ENCODE assay signal across 9 cellular contexts in the genomic region with DNA sequence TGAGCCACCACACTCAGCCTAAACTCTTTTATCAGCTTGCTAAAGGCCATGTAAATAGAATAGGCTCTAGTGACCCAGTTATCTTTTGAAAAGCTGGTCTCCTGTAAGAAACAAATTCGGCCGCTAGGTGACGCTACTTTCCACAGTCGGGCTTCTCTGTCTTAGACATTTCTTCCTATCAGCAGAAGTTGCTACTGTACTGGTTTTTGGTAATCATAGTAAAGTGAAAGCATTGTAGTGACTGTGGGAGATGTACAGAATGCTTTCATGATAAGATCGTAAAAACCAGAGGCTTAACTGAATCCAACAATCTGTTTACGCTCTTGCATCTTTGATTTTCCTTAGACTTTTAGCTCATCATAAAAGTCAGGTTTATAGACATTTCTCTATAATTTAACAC.
DNase-seq lines count a peak whose midpoint lies in the region; ATAC-seq and TF ChIP-seq lines count a peak whose summit lies in the region.
"Had no signal": no experiment of that assay in that cellular context is flagged by ENCODE, and none has a peak within 500 bp of the region (broad histone marks: within the 10 kb centered on the region; RNA-seq: fewer than 3 reads in every experiment).

No MANE protein-coding gene starts in this region.

- H3K9me3 Mint-ChIP-seq in activated CD4-positive, alpha-beta T cell treated with anti-CD3 and anti-CD28 coated beads for 36 hours (ENCODE audit: low read depth), result no peaks in the 10 kb centered on the region
- no peaks in the 10 kb centered on the region for H3K9me3 Mint-ChIP-seq in mesothelial cell of epicardium
- no peaks in the 10 kb centered on the region for H3K9me3 Mint-ChIP-seq in stimulated activated memory B cell treated with anti-CD40 and anti-IgM and Interleukin-4, amounts not matched to agents 10 μg/mL and 1 μg/mL and 100 μg/mL, for 72 hours
- H3K9me3 Mint-ChIP-seq: IgD-negative memory B cell had no signal

- POLR2A ChIA-PET in activated CD4-positive, alpha-beta T cell treated with anti-CD3 and anti-CD28 coated beads for 36 hours (lab: Charles Lee), result interaction anchor here (0.7 to 1.2 kb wide), 2 partner anchors 95 to 119 kb away, joined by 3 to 4 read pairs; no protein-coding TSS in a partner anchor

- peak; percentile 96 for ATAC-seq in GM18511 (IDR thresholded peaks at IDR 0.05; ENCODE audit: unreplicated experiment)
- ATAC-seq in HG03025 (IDR thresholded peaks at IDR 0.05; ENCODE audit: low FRiP score, unreplicated experiment), result peak; percentile 94
- peak; percentile 83 for ATAC-seq in activated CD4-positive, alpha-beta T cell treated with anti-CD3 and anti-CD28 coated beads for 36 hours
- ATAC-seq in stimulated activated memory B cell treated with anti-CD40 and anti-IgM and Interleukin-4, amounts not matched to agents 10 μg/mL and 1 μg/mL and 100 μg/mL, for 72 hours, result peak; percentile 55

- intact Hi-C loops in activated CD4-positive, alpha-beta T cell treated with anti-CD3 and anti-CD28 coated beads for 36 hours (cut with DNase I, micrococcal nuclease), result loop anchor here (1.0 to 10.0 kb wide), 7 partner anchors 46 to 921 kb away; a partner anchor contains a TSS

- DNase-seq in AG09309 (ENCODE audit: low read depth), result peak; percentile 17
- peak; percentile 51 for DNase-seq in NCI-H2196 (lab: John Stamatoyannopoulos, UW; ENCODE audit: unreplicated experiment)
- peak; percentile 86 for DNase-seq in activated CD4-positive, alpha-beta T cell treated with anti-CD3 and anti-CD28 coated beads for 36 hours
- peak; percentile 66 for DNase-seq in dermis blood vessel endothelial cell
- DNase-seq in mesothelial cell of epicardium (ENCODE audit: low spot score in 2 of 2, unreplicated experiment in 2 of 2), result peak in 1 of 2 experiments; percentile 73

- no peaks in the 10 kb centered on the region for H3K27me3 Mint-ChIP-seq in activated CD4-positive, alpha-beta T cell treated with anti-CD3 and anti-CD28 coated beads for 36 hours
- H3K27me3 Mint-ChIP-seq in mesothelial cell of epicardium (ENCODE audit: low read depth), result peaks cover 6% of the 10 kb centered on the region
- no peaks in the 10 kb centered on the region for H3K27me3 Mint-ChIP-seq in stimulated activated memory B cell treated with anti-CD40 and anti-IgM and Interleukin-4, amounts not matched to agents 10 μg/mL and 1 μg/mL and 100 μg/mL, for 72 hours
- H3K27me3 Mint-ChIP-seq: IgD-negative memory B cell had no signal

- H3K36me3 Mint-ChIP-seq in activated CD4-positive, alpha-beta T cell treated with anti-CD3 and anti-CD28 coated beads for 36 hours (ENCODE audit: low read depth), result peaks cover 7% of the 10 kb centered on the region
- no peaks in the 10 kb centered on the region for H3K36me3 Mint-ChIP-seq in mesothelial cell of epicardium
- H3K36me3 Mint-ChIP-seq in stimulated activated memory B cell treated with anti-CD40 and anti-IgM and Interleukin-4, amounts not matched to agents 10 μg/mL and 1 μg/mL and 100 μg/mL, for 72 hours, result no peaks in the 10 kb centered on the region
- H3K36me3 Mint-ChIP-seq: IgD-negative memory B cell had no signal

- peak; percentile 70 for TF ChIP-seq CTCF in AG09309 (IDR thresholded peaks at IDR 0.05; ENCODE audit: control insufficient read depth, insufficient read depth, low read depth, low read length, missing control alignments)
- peak; percentile 83 for TF ChIP-seq CTCF in mesothelial cell of epicardium (IDR thresholded peaks at IDR 0.05; ENCODE audit: unreplicated experiment)

- no peak overlapping the region for H3K4me3 ChIP-seq in AG09309 (ENCODE audit: control insufficient read depth, low read depth, low read length)

- peaks cover 17% of the 10 kb centered on the region for H3K4me1 Mint-ChIP-seq in activated CD4-positive, alpha-beta T cell treated with anti-CD3 and anti-CD28 coated beads for 36 hours
- H3K4me1 Mint-ChIP-seq in mesothelial cell of epicardium, result no peaks in the 10 kb centered on the region
- no peaks in the 10 kb centered on the region for H3K4me1 Mint-ChIP-seq in stimulated activated memory B cell treated with anti-CD40 and anti-IgM and Interleukin-4, amounts not matched to agents 10 μg/mL and 1 μg/mL and 100 μg/mL, for 72 hours

- H3K4me3 Mint-ChIP-seq in activated CD4-positive, alpha-beta T cell treated with anti-CD3 and anti-CD28 coated beads for 36 hours, result no peak overlapping the region
- no peak overlapping the region for H3K4me3 Mint-ChIP-seq in mesothelial cell of epicardium
- H3K4me3 Mint-ChIP-seq in stimulated activated memory B cell treated with anti-CD40 and anti-IgM and Interleukin-4, amounts not matched to agents 10 μg/mL and 1 μg/mL and 100 μg/mL, for 72 hours, result no peak overlapping the region
- H3K4me3 Mint-ChIP-seq: IgD-negative memory B cell had no signal

- H3K27ac Mint-ChIP-seq in activated CD4-positive, alpha-beta T cell treated with anti-CD3 and anti-CD28 coated beads for 36 hours, result no peak overlapping the region
- no peak overlapping the region for H3K27ac Mint-ChIP-seq in mesothelial cell of epicardium
- no peak overlapping the region for H3K27ac Mint-ChIP-seq in stimulated activated memory B cell treated with anti-CD40 and anti-IgM and Interleukin-4, amounts not matched to agents 10 μg/mL and 1 μg/mL and 100 μg/mL, for 72 hours
- H3K27ac Mint-ChIP-seq: IgD-negative memory B cell had no signal

- CTCF ChIA-PET in activated CD4-positive, alpha-beta T cell treated with anti-CD3 and anti-CD28 coated beads for 36 hours (lab: Charles Lee), result interaction anchor here (0.6 to 2.7 kb wide), 27 partner anchors 7 to 921 kb away, joined by 3 to 9 read pairs (median 4); no protein-coding TSS in a partner anchor
